ENCODE assay signal across 16 cellular contexts in genomic region chr2:111186123-111186715, GRCh38.
A peak's percentile ranks its signal among the peaks of the same experiment; 100 is the strongest.
DNase-seq lines count a peak whose midpoint lies in the region; ATAC-seq lines count a peak whose summit lies in the region.
"Had no signal": no experiment of that assay in that cellular context is flagged by ENCODE, and none has a peak within 500 bp of the region (broad histone marks: within the 10 kb centered on the region; RNA-seq: fewer than 3 reads in every experiment).

No MANE protein-coding gene starts in this region.

- H3K9me3 ChIP-seq in mucosa of rectum (ENCODE audit: control insufficient read depth in 2 of 2, low read length in 2 of 2), result no peaks in the 10 kb centered on the region
- H3K9me3 ChIP-seq: BLaER1 had no signal

- H3K4me1 ChIP-seq in mucosa of rectum (ENCODE audit: control insufficient read depth in 2 of 2, insufficient read depth in 2 of 2, low read length in 2 of 2), result peaks cover 18 to 32% of the 10 kb centered on the region in 2 donors
- H3K4me1 ChIP-seq: BLaER1 had no signal

- no peaks in the 10 kb centered on the region for H3K36me3 ChIP-seq in mucosa of rectum (ENCODE audit: control insufficient read depth in 2 of 2, insufficient read depth in 2 of 2, low read length in 2 of 2)
- H3K36me3 ChIP-seq: BLaER1 had no signal

- intact Hi-C loops in dendritic cell treated with granulocyte-macrophage colony-stimulating factor and Interleukin-4, amounts not matched to agents 40 ng/mL and 50 ng/mL, for 4 days (cut with micrococcal nuclease), result no loop called here

- H3K27ac Mint-ChIP-seq in dendritic cell treated with granulocyte-macrophage colony-stimulating factor and Interleukin-4, amounts not matched to agents 40 ng/mL and 50 ng/mL, for 4 days, result peak overlapping the region; percentile 51
- no peak overlapping the region for H3K27ac Mint-ChIP-seq in activated naive CD8-positive, alpha-beta T cell treated with anti-CD3 and anti-CD28 coated beads, Interleukin-2, amount 50 U/mL, for 24 hours
- no peak overlapping the region for H3K27ac Mint-ChIP-seq in activated CD8-positive, alpha-beta T cell treated with anti-CD3 and anti-CD28 coated beads, Interleukin-2, amount 10 ng/mL, durations not matched to agents 7 days and 5 days
- H3K27ac Mint-ChIP-seq: CD8-positive, alpha-beta T cell had no signal

- POLR2A ChIA-PET in activated CD8-positive, alpha-beta T cell treated with anti-CD3 and anti-CD28 coated beads, Interleukin-2, amount 10 ng/mL, durations not matched to agents 7 days and 5 days (lab: Charles Lee), result interaction anchor here (0.9 kb wide), 1 partner anchor 8 kb away, joined by 3 read pairs; no protein-coding TSS in a partner anchor

- no peaks in the 10 kb centered on the region for H3K36me3 Mint-ChIP-seq in dendritic cell treated with granulocyte-macrophage colony-stimulating factor and Interleukin-4, amounts not matched to agents 40 ng/mL and 50 ng/mL, for 4 days (ENCODE audit: low read depth)
- no peaks in the 10 kb centered on the region for H3K36me3 Mint-ChIP-seq in activated naive CD8-positive, alpha-beta T cell treated with anti-CD3 and anti-CD28 coated beads, Interleukin-2, amount 50 U/mL, for 24 hours (ENCODE audit: low read depth)
- H3K36me3 Mint-ChIP-seq in activated CD8-positive, alpha-beta T cell treated with anti-CD3 and anti-CD28 coated beads, Interleukin-2, amount 10 ng/mL, durations not matched to agents 7 days and 5 days (ENCODE audit: low read depth), result no peaks in the 10 kb centered on the region
- H3K36me3 Mint-ChIP-seq: CD8-positive, alpha-beta T cell had no signal

- CTCF ChIA-PET in activated CD8-positive, alpha-beta T cell treated with anti-CD3 and anti-CD28 coated beads, Interleukin-2, amount 10 ng/mL, durations not matched to agents 7 days and 5 days (lab: Charles Lee), result interaction anchor here (0.6 kb wide), 1 partner anchor 374 kb away, joined by 3 read pairs; no protein-coding TSS in a partner anchor

- no peak for ATAC-seq in GM18858 (IDR thresholded peaks at IDR 0.05; ENCODE audit: unreplicated experiment)
- ATAC-seq in activated naive CD8-positive, alpha-beta T cell treated with anti-CD3 and anti-CD28 coated beads, Interleukin-2, amount 50 U/mL, for 24 hours, result no peak
- ATAC-seq in activated CD8-positive, alpha-beta T cell treated with anti-CD3 and anti-CD28 coated beads, Interleukin-2, amount 10 ng/mL, durations not matched to agents 7 days and 5 days, result no peak
- ATAC-seq: CD8-positive, alpha-beta T cell had no signal

- peaks cover 29% of the 10 kb centered on the region for H3K4me1 Mint-ChIP-seq in dendritic cell treated with granulocyte-macrophage colony-stimulating factor and Interleukin-4, amounts not matched to agents 40 ng/mL and 50 ng/mL, for 4 days (ENCODE audit: low read depth)
- no peaks in the 10 kb centered on the region for H3K4me1 Mint-ChIP-seq in activated naive CD8-positive, alpha-beta T cell treated with anti-CD3 and anti-CD28 coated beads, Interleukin-2, amount 50 U/mL, for 24 hours
- no peaks in the 10 kb centered on the region for H3K4me1 Mint-ChIP-seq in activated CD8-positive, alpha-beta T cell treated with anti-CD3 and anti-CD28 coated beads, Interleukin-2, amount 10 ng/mL, durations not matched to agents 7 days and 5 days (ENCODE audit: low read depth)

- DNase-seq in activated CD8-positive, alpha-beta memory T cell treated with anti-CD3 and anti-CD28 coated beads for 24 hours, result peak; percentile 52
- DNase-seq in activated CD8-positive, alpha-beta memory T cell treated with anti-CD3 and anti-CD28 coated beads, Interleukin-2, amount 50 U/mL, for 48 hours, result no peak
- no peak for DNase-seq in hepatic stellate cell (ENCODE audit: low spot score)
- no peak for DNase-seq in activated naive CD8-positive, alpha-beta T cell treated with anti-CD3 and anti-CD28 coated beads, Interleukin-2, amount 50 U/mL, for 24 hours
- no peak for DNase-seq in activated CD8-positive, alpha-beta T cell treated with anti-CD3 and anti-CD28 coated beads, Interleukin-2, amount 10 ng/mL, durations not matched to agents 7 days and 5 days
- DNase-seq: DND-41, NCI-H146, SHP77 treated with DMSO at 0.1 percent for 48 hours had no signal

- H3K27me3 ChIP-seq in mucosa of rectum (ENCODE audit: control insufficient read depth in 2 of 2, insufficient read depth in 2 of 2, low read length in 2 of 2), result no peaks in the 10 kb centered on the region
- H3K27me3 ChIP-seq: BLaER1 had no signal

- H3K4me3 Mint-ChIP-seq in dendritic cell treated with granulocyte-macrophage colony-stimulating factor and Interleukin-4, amounts not matched to agents 40 ng/mL and 50 ng/mL, for 4 days, result no peak overlapping the region
- H3K4me3 Mint-ChIP-seq in activated naive CD8-positive, alpha-beta T cell treated with anti-CD3 and anti-CD28 coated beads, Interleukin-2, amount 50 U/mL, for 24 hours, result no peak overlapping the region
- no peak overlapping the region for H3K4me3 Mint-ChIP-seq in activated CD8-positive, alpha-beta T cell treated with anti-CD3 and anti-CD28 coated beads, Interleukin-2, amount 10 ng/mL, durations not matched to agents 7 days and 5 days
- H3K4me3 Mint-ChIP-seq: CD8-positive, alpha-beta T cell had no signal

- no peaks in the 10 kb centered on the region for H3K9me3 Mint-ChIP-seq in dendritic cell treated with granulocyte-macrophage colony-stimulating factor and Interleukin-4, amounts not matched to agents 40 ng/mL and 50 ng/mL, for 4 days
- no peaks in the 10 kb centered on the region for H3K9me3 Mint-ChIP-seq in activated naive CD8-positive, alpha-beta T cell treated with anti-CD3 and anti-CD28 coated beads, Interleukin-2, amount 50 U/mL, for 24 hours
- no peaks in the 10 kb centered on the region for H3K9me3 Mint-ChIP-seq in activated CD8-positive, alpha-beta T cell treated with anti-CD3 and anti-CD28 coated beads, Interleukin-2, amount 10 ng/mL, durations not matched to agents 7 days and 5 days (ENCODE audit: insufficient read depth)
- H3K9me3 Mint-ChIP-seq: CD8-positive, alpha-beta T cell had no signal

- H3K27ac ChIP-seq in mucosa of rectum (ENCODE audit: low read depth in 2 of 2, low read length in 2 of 2), result peak overlapping the region; percentile 35 to 75
- H3K27ac ChIP-seq: 22Rv1, BLaER1, KMS-11 had no signal

- H3K27me3 Mint-ChIP-seq in dendritic cell treated with granulocyte-macrophage colony-stimulating factor and Interleukin-4, amounts not matched to agents 40 ng/mL and 50 ng/mL, for 4 days, result peaks cover 10% of the 10 kb centered on the region
- H3K27me3 Mint-ChIP-seq in activated naive CD8-positive, alpha-beta T cell treated with anti-CD3 and anti-CD28 coated beads, Interleukin-2, amount 50 U/mL, for 24 hours, result peaks cover 16% of the 10 kb centered on the region
- H3K27me3 Mint-ChIP-seq in activated CD8-positive, alpha-beta T cell treated with anti-CD3 and anti-CD28 coated beads, Interleukin-2, amount 10 ng/mL, durations not matched to agents 7 days and 5 days (ENCODE audit: low read depth), result no peaks in the 10 kb centered on the region

- H3K4me3 ChIP-seq in mucosa of rectum (ENCODE audit: low read length in 2 of 2), result no peak overlapping the region
- H3K4me3 ChIP-seq: BLaER1, GM12878 had no signal

- H3K9ac ChIP-seq in mucosa of rectum (ENCODE audit: low read depth in 1 of 2, low read length in 2 of 2), result no peak overlapping the region
- H3K9ac ChIP-seq: BLaER1, KMS-11 had no signal
